7 cellular contexts compared by ENCODE assay signal in genomic region chr19:10603873-10604459, GRCh38. TPM values are rescaled to one million over a fixed set of nuclear protein-coding genes. Genes with fewer than 3 reads are reported as not detected.
DNase-seq lines count a peak whose midpoint lies in the region; ATAC-seq and TF ChIP-seq lines count a peak whose summit lies in the region.

No MANE protein-coding gene starts in this region.

- TF ChIP-seq CTCF in left lung (IDR thresholded peaks at IDR 0.05) = no peak

- intact Hi-C loops in left lung (cut with DNase I) = no loop called here

- H3K4me3 ChIP-seq in adipocyte (ENCODE audit: low read length) (peak overlapping the region; percentile 97), left lung (peak overlapping the region; percentile 67 to 94)

- peak overlapping the region; percentile 91 to 97 for H3K27ac ChIP-seq in left lung
- H3K27ac ChIP-seq in substantia nigra (ENCODE audit: low read depth, low read length, poor library complexity, severe bottlenecking) = peak overlapping the region; percentile 89

- H3K27me3 ChIP-seq in adipocyte (replicated peaks; ENCODE audit: control insufficient read depth, insufficient read depth, low read length) (no peaks in the 10 kb centered on the region), left lung (no peaks in the 10 kb centered on the region)

- H3K36me3 ChIP-seq in adipocyte (ENCODE audit: control insufficient read depth, insufficient read depth, low read length, severe bottlenecking) (no peaks in the 10 kb centered on the region), left lung (no peaks in the 10 kb centered on the region)

- H3K9me3 ChIP-seq in adipocyte (ENCODE audit: control insufficient read depth, low read length) (no peaks in the 10 kb centered on the region), left lung (no peaks in the 10 kb centered on the region)

- H3K4me1 ChIP-seq in adipocyte (ENCODE audit: control insufficient read depth, insufficient read depth, low read length) (peaks cover 10% of the 10 kb centered on the region), left lung (peaks cover 10 to 53% of the 10 kb centered on the region in 2 donors)

- peak overlapping the region; percentile 95 for H3K9ac ChIP-seq in adipocyte (ENCODE audit: low read length)

- DNase-seq in NOMO-1 treated with dmso at 0.1 percent for 144 hours (lab: John Stamatoyannopoulos, UW; ENCODE audit: unreplicated experiment) (peak; percentile 63), adipocyte (ENCODE audit: low read depth) (no peak), left lung (peak in 1 of 2 donors; percentile 38), substantia nigra (lab: John Stamatoyannopoulos, UW) (peak in 6 of 49 donors; percentile 5 to 28 (median 14)), NCI-H1092 (lab: John Stamatoyannopoulos, UW) (no peak)

- ATAC-seq in GM19468 (IDR thresholded peaks at IDR 0.05; ENCODE audit: extremely low read depth, unreplicated experiment) (peak; percentile 12), left lung (peak; percentile 6), GM21723 (IDR thresholded peaks at IDR 0.05; ENCODE audit: unreplicated experiment) (no peak)

RNA-seq across cellular contexts. Expression of gene AP1M2, which starts 16.9 kb away (rescaled TPM):
- 10 to 100 TPM; 36.5 to 65.2 TPM for total RNA-seq in left lung

RNA-seq across cellular contexts. Expression of gene SLC44A2, which starts 21.4 kb away (rescaled TPM):
- 100 to 1,000 TPM; 214 to 255 TPM for total RNA-seq in left lung

RNA-seq across cellular contexts. Expression of gene CDKN2D, which starts 35.2 kb away (rescaled TPM):
- total RNA-seq in left lung = 10 to 100 TPM in 1 of 2 donors, 1 to 10 TPM in 1; 7.2 to 13.6 TPM

RNA-seq across cellular contexts. Expression of gene KRI1, which starts 38.2 kb away (rescaled TPM):
- 10 to 100 TPM; 18.6 to 20.2 TPM for total RNA-seq in left lung

RNA-seq across cellular contexts. Expression of gene ILF3, which starts 50.2 kb away (rescaled TPM):
- 100 to 1,000 TPM; 161 to 257 TPM for total RNA-seq in left lung
